ENCODE assay signal across 8 cellular contexts in genomic region chr2:160689441-160689840, GRCh38.
"Had no signal": no experiment of that assay in that cellular context is flagged by ENCODE, and none has a peak within 500 bp of the region (broad histone marks: within the 10 kb centered on the region; RNA-seq: fewer than 3 reads in every experiment).

No MANE protein-coding gene starts in this region.

- H3K4me3 Mint-ChIP-seq: GM23338, H9, IgD-negative memory B cell had no signal

- ATAC-seq: GM23338 had no signal

- H2AFZ ChIP-seq: GM23338 had no signal

- H3K4me3 ChIP-seq: GM23338 had no signal

- FAIRE-seq: H1, H54 had no signal

- H3K27ac ChIP-seq: HL-60 had no signal

- H3K36me3 Mint-ChIP-seq: IgD-negative memory B cell had no signal

- H3K4me1 Mint-ChIP-seq: GM23338, H9, IgD-negative memory B cell had no signal

- H3K4me2 ChIP-seq: GM23338 had no signal

- H3K27ac Mint-ChIP-seq: GM23338, H9, IgD-negative memory B cell had no signal

- DNase-seq: H9, HCEC 1CT, KG1 had no signal

- H3K9me3 Mint-ChIP-seq: GM23338, H9, IgD-negative memory B cell had no signal
